ENCODE assay signal across 9 cellular contexts in the genomic region with DNA sequence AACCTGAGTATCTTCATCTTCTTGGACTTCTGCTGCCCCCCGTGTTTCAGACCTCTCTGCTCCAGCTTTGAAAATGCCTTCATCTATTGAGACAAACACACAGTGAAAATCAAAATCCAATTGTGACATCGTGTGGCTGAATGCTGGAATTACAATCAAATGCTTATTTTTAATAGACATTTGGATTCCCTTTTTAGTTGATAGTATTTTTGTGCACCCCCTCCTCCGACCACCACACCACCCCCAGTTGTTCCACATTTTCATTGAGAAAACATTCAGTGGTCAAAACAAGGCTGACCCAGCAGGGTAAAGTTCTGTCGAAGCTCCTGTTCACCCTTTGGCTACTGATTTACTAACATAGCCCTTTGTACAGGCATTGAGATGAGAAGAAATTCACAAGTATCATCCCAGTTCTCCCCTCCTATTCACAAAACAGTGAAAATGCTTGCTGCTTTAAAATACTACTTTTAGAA.
A peak's percentile ranks its signal among the peaks of the same experiment; 100 is the strongest.
DNase-seq lines count a peak whose midpoint lies in the region; TF ChIP-seq lines count a peak whose summit lies in the region.
"Had no signal": no experiment of that assay in that cellular context is flagged by ENCODE, and none has a peak within 500 bp of the region (broad histone marks: within the 10 kb centered on the region; RNA-seq: fewer than 3 reads in every experiment).

No MANE protein-coding gene starts in this region.

- intact Hi-C loops in uterus (cut with DNase I; ENCODE audit: low total_unique reads): no loop called here

- H3K9me3 ChIP-seq in HEK293 (ENCODE audit: control insufficient read depth, insufficient read depth, low read depth, low read length): no peaks in the 10 kb centered on the region
- no peaks in the 10 kb centered on the region for H3K9me3 ChIP-seq in uterus

- H3K36me3 ChIP-seq in HEK293 (ENCODE audit: control insufficient read depth in 2 of 2, insufficient read depth in 1 of 2, low read length in 2 of 2) (no peaks in the 10 kb centered on the region; a peak in 1 of 3 replicates), kidney epithelial cell (ENCODE audit: control insufficient read depth, insufficient read depth, low read length) (no peaks in the 10 kb centered on the region), uterus (no peaks in the 10 kb centered on the region)
- H3K36me3 ChIP-seq: BLaER1 treated with 17β-estradiol and CSF1 and Interleukin-3, amounts not matched to agents 10 nM and 100 nM had no signal

- H3K27ac ChIP-seq in HEK293 (ENCODE audit: extremely low read depth, low read depth, low read length) (no peak overlapping the region), uterus (no peak overlapping the region)
- H3K27ac ChIP-seq: BLaER1 treated with 17β-estradiol and CSF1 and Interleukin-3, amounts not matched to agents 10 nM and 100 nM had no signal

- H3K27me3 ChIP-seq in kidney epithelial cell (ENCODE audit: control insufficient read depth, insufficient read depth, low read length) (no peaks in the 10 kb centered on the region), uterus (no peaks in the 10 kb centered on the region)
- H3K27me3 ChIP-seq: BLaER1 treated with 17β-estradiol and CSF1 and Interleukin-3, amounts not matched to agents 10 nM and 100 nM had no signal

- peak; percentile 70 for DNase-seq in NCI-H510A treated with DMSO at 0.1 percent for 48 hours (lab: John Stamatoyannopoulos, UW)
- no peak for DNase-seq in NCI-H510A (lab: John Stamatoyannopoulos, UW)
- peak; percentile 31 for DNase-seq in NCI-H2196 (lab: John Stamatoyannopoulos, UW; ENCODE audit: unreplicated experiment)
- peak; percentile 10 for DNase-seq in amniotic stem cell (lab: John Stamatoyannopoulos, UW)
- DNase-seq in kidney epithelial cell (ENCODE audit: low read depth): no peak
- no peak for DNase-seq in uterus
- no peak for DNase-seq in activated gamma-delta T cell (lab: John Stamatoyannopoulos, UW)

- no peak for TF ChIP-seq POLR2A in uterus (IDR thresholded peaks at IDR 0.05)

- peak; percentile 36; the same call in 1 of the 2 replicates for TF ChIP-seq CTCF in HEK293 (tag by site-specific recombination; IDR thresholded peaks at IDR 0.05)
- TF ChIP-seq CTCF in kidney epithelial cell (IDR thresholded peaks at IDR 0.05; ENCODE audit: insufficient read depth, low read length, poor library complexity, severe bottlenecking): peak; percentile 44
- peak; percentile 48 to 58 (median 53) for TF ChIP-seq CTCF in uterus (IDR thresholded peaks at IDR 0.05)

- CTCF ChIA-PET in HEK293 (lab: Yijun Ruan, JAX): interaction anchor here (0.5 to 3.9 kb wide), 17 partner anchors 9 to 1606 kb away, joined by 3 to 24 read pairs (median 4); no protein-coding TSS in a partner anchor

- POLR2A ChIA-PET in HEK293 (lab: Yijun Ruan, JAX): no interaction called here

- H3K4me1 ChIP-seq in HEK293 (ENCODE audit: control insufficient read depth, insufficient read depth, low read length) (no peaks in the 10 kb centered on the region), uterus (no peaks in the 10 kb centered on the region)
- H3K4me1 ChIP-seq: BLaER1 treated with 17β-estradiol and CSF1 and Interleukin-3, amounts not matched to agents 10 nM and 100 nM had no signal

- H3K4me3 ChIP-seq in HEK293 (ENCODE audit: low read depth, low read length) (no peak overlapping the region), kidney epithelial cell (ENCODE audit: low read depth, low read length) (no peak overlapping the region), uterus (no peak overlapping the region)
- H3K4me3 ChIP-seq: BLaER1 treated with 17β-estradiol and CSF1 and Interleukin-3, amounts not matched to agents 10 nM and 100 nM had no signal

TF ChIP-seq in HEK293, 187 proteins besides CTCF, POLR2A, EP300 and RAD21:
- TF ChIP-seq ZNF707 (tag by site-specific recombination; IDR thresholded peaks at IDR 0.05): no peak
- peak; percentile 65; the same call in 1 of the 2 replicates for TF ChIP-seq ZNF10 (tag by site-specific recombination; IDR thresholded peaks at IDR 0.05)
- TF ChIP-seq ZNF654 (tag by site-specific recombination; IDR thresholded peaks at IDR 0.05; ENCODE audit: low read depth): peak; percentile 90
- no peak for TF ChIP-seq ZNF311 (tag by site-specific recombination; IDR thresholded peaks at IDR 0.05; ENCODE audit: borderline replicate concordance)
TF ChIP-seq in HEK293: peak in this region for 2.

Comparison
In these comparisons a context has a peak if more than half of its experiments do, and no peak if none do; other contexts are left out.
1. DNase-seq: peak in NCI-H510A treated with DMSO at 0.1 percent for 48 hours (single experiment), NCI-H2196 (single experiment) and amniotic stem cell (single experiment); none in NCI-H510A (single experiment), kidney epithelial cell (single experiment), uterus (0 of 2) and activated gamma-delta T cell (single experiment).
2. Peak in every context shown above with its lines, with median percentiles within 50 percentile points of each other: CTCF ChIP-seq.